ENCODE assay signal across 8 cellular contexts in genomic region chr12:124862768-124863408, GRCh38. TPM values are rescaled to one million over a fixed set of nuclear protein-coding genes. Genes with fewer than 3 reads are reported as not detected.
DNase-seq lines count a peak whose midpoint lies in the region; ATAC-seq and TF ChIP-seq lines count a peak whose summit lies in the region.

No MANE protein-coding gene starts in this region.

- no peaks in the 10 kb centered on the region for H3K36me3 ChIP-seq in transverse colon

- H3K27ac ChIP-seq in C4-2B (peak overlapping the region; percentile 97), transverse colon (peak overlapping the region; percentile 66 to 82 (median 74))

- H3K4me1 Mint-ChIP-seq in T-helper 1 cell treated with Interleukin-12 subunit alpha and Interleukin-12 subunit beta and Interleukin-4 antibody, amounts not matched to agents 30 μg/mL and 1 μg/mL, for 36 hours (ENCODE audit: low read depth): peaks cover 20% of the 10 kb centered on the region
- peaks cover 7 to 13% of the 10 kb centered on the region in 2 donors for H3K4me1 Mint-ChIP-seq in effector memory CD8-positive, alpha-beta T cell (ENCODE audit: low read depth in 2 of 2)

- no peak for DNase-seq in effector memory CD8-positive, alpha-beta T cell
- DNase-seq in transverse colon: peak; percentile 37
- DNase-seq in hepatic stellate cell (ENCODE audit: low spot score): no peak

- TF ChIP-seq CTCF in C4-2B (conservative IDR thresholded peaks at IDR 0.05) (no peak), transverse colon (IDR thresholded peaks at IDR 0.05) (no peak)

- H3K27me3 ChIP-seq in mononuclear cell (ENCODE audit: insufficient read depth, low read length): no peaks in the 10 kb centered on the region
- no peaks in the 10 kb centered on the region for H3K27me3 ChIP-seq in transverse colon

- peaks cover 33% of the 10 kb centered on the region for H3K4me1 ChIP-seq in mononuclear cell (ENCODE audit: insufficient read depth, low read length)
- H3K4me1 ChIP-seq in transverse colon: peaks cover 3 to 34% (median 14%) of the 10 kb centered on the region in 4 donors

- H3K9me3 ChIP-seq in mononuclear cell (ENCODE audit: low read depth, low read length): no peaks in the 10 kb centered on the region
- no peaks in the 10 kb centered on the region for H3K9me3 ChIP-seq in transverse colon

- no peak for TF ChIP-seq POLR2A in transverse colon (IDR thresholded peaks at IDR 0.05)

- in situ Hi-C loops in transverse colon (cut with MboI; ENCODE audit: low pct_ligation_motif_present in 1 of 4, low pct_unique_long_range_greater_than_20kb in 1 of 4, low sequenced_read_pairs in 3 of 4): no loop called here

- TF ChIP-seq EP300 in transverse colon (IDR thresholded peaks at IDR 0.05; ENCODE audit: low read depth): no peak

- ATAC-seq in GM19043 (IDR thresholded peaks at IDR 0.05; ENCODE audit: low read depth, unreplicated experiment) (peak; percentile 17), HG03196 (IDR thresholded peaks at IDR 0.05; ENCODE audit: unreplicated experiment) (peak; percentile 23)
- peak; percentile 3 for ATAC-seq in effector memory CD8-positive, alpha-beta T cell (replicated peaks)

- H3K4me3 Mint-ChIP-seq in T-helper 1 cell treated with Interleukin-12 subunit alpha and Interleukin-12 subunit beta and Interleukin-4 antibody, amounts not matched to agents 30 μg/mL and 1 μg/mL, for 36 hours: peak overlapping the region; percentile 76
- peak overlapping the region; percentile 81 to 83 for H3K4me3 Mint-ChIP-seq in effector memory CD8-positive, alpha-beta T cell

- no peaks in the 10 kb centered on the region for H3K36me3 Mint-ChIP-seq in T-helper 1 cell treated with Interleukin-12 subunit alpha and Interleukin-12 subunit beta and Interleukin-4 antibody, amounts not matched to agents 30 μg/mL and 1 μg/mL, for 36 hours (ENCODE audit: low read depth)
- H3K36me3 Mint-ChIP-seq in effector memory CD8-positive, alpha-beta T cell (ENCODE audit: insufficient read depth): peaks cover 5% of the 10 kb centered on the region

- 13 to 40% methylated on average over 1 to 19 of the region's 22 CpGs for WGBS in transverse colon (ENCODE audit: low coverage in 1 of 2), 2 donors

- no peaks in the 10 kb centered on the region for H3K9me3 Mint-ChIP-seq in T-helper 1 cell treated with Interleukin-12 subunit alpha and Interleukin-12 subunit beta and Interleukin-4 antibody, amounts not matched to agents 30 μg/mL and 1 μg/mL, for 36 hours
- no peaks in the 10 kb centered on the region for H3K9me3 Mint-ChIP-seq in effector memory CD8-positive, alpha-beta T cell

- no peaks in the 10 kb centered on the region for H3K27me3 Mint-ChIP-seq in T-helper 1 cell treated with Interleukin-12 subunit alpha and Interleukin-12 subunit beta and Interleukin-4 antibody, amounts not matched to agents 30 μg/mL and 1 μg/mL, for 36 hours (ENCODE audit: low read depth)
- no peaks in the 10 kb centered on the region for H3K27me3 Mint-ChIP-seq in effector memory CD8-positive, alpha-beta T cell

- intact Hi-C loops in transverse colon (cut with DNase I; ENCODE audit: low total_unique reads): no loop called here

- H3K4me3 ChIP-seq in mononuclear cell (ENCODE audit: low read length) (peak overlapping the region; percentile 56), transverse colon (peak overlapping the region; percentile 57 to 89 (median 70))

- H3K27ac Mint-ChIP-seq in T-helper 1 cell treated with Interleukin-12 subunit alpha and Interleukin-12 subunit beta and Interleukin-4 antibody, amounts not matched to agents 30 μg/mL and 1 μg/mL, for 36 hours: no peak overlapping the region
- peak overlapping the region; percentile 65 to 84 for H3K27ac Mint-ChIP-seq in effector memory CD8-positive, alpha-beta T cell

RNA-seq across cellular contexts. Expression of gene SCARB1, which starts 0.8 kb away (rescaled TPM):
- 2.5 TPM for total RNA-seq in mononuclear cell
- 100 to 1,000 TPM in 1 of 4 donors, 10 to 100 TPM in 3; 33.7 to 252 (median 43.6) TPM for total RNA-seq in transverse colon

RNA-seq across cellular contexts. Expression of gene UBC, which starts 51.6 kb away (rescaled TPM):
- total RNA-seq in mononuclear cell (2,055 TPM), transverse colon (1,000 to 10,000 TPM; 1,242 to 1,580 (median 1,406) TPM)
